ENCODE assay signal across 14 cellular contexts in genomic region chr19:3478409-3479176, GRCh38. TPM values are rescaled to one million over a fixed set of nuclear protein-coding genes. Genes with fewer than 3 reads are reported as not detected.
DNase-seq lines count a peak whose midpoint lies in the region; ATAC-seq lines count a peak whose summit lies in the region.
"Had no signal": no experiment of that assay in that cellular context is flagged by ENCODE, and none has a peak within 500 bp of the region (broad histone marks: within the 10 kb centered on the region; RNA-seq: fewer than 3 reads in every experiment).

No MANE protein-coding gene starts in this region.

- no peak overlapping the region for H3K27ac ChIP-seq in CD4-positive, alpha-beta memory T cell (ENCODE audit: low read depth, low read length)
- no peak overlapping the region for H3K27ac ChIP-seq in HUES64 (ENCODE audit: low read depth, low read length)
- no peak overlapping the region for H3K27ac ChIP-seq in naive thymus-derived CD4-positive, alpha-beta T cell (ENCODE audit: low read depth, low read length)

- CTCF ChIA-PET in CD4-positive, alpha-beta memory T cell (lab: Charles Lee; ENCODE audit: partially characterized antibody) = interaction anchor here (0.8 to 2.1 kb wide), 2 partner anchors 152 to 173 kb away, joined by 3 to 7 read pairs; no protein-coding TSS in a partner anchor
- CTCF ChIA-PET in activated CD8-positive, alpha-beta T cell treated with anti-CD3 and anti-CD28 coated beads, Interleukin-2, amount 10 ng/mL, durations not matched to agents 7 days and 5 days (lab: Charles Lee) = interaction anchor here (0.9 to 1.4 kb wide), 3 partner anchors 9 to 174 kb away, joined by 3 to 12 read pairs (median 3); no protein-coding TSS in a partner anchor
- CTCF ChIA-PET in naive thymus-derived CD4-positive, alpha-beta T cell (lab: Charles Lee) = interaction anchor here (0.6 to 1.2 kb wide), 5 partner anchors 9 to 1928 kb away, joined by 3 to 4 read pairs (median 3); no protein-coding TSS in a partner anchor

- no peaks in the 10 kb centered on the region for H3K36me3 Mint-ChIP-seq in CD4-positive, alpha-beta memory T cell
- H3K36me3 Mint-ChIP-seq in activated CD8-positive, alpha-beta T cell treated with anti-CD3 and anti-CD28 coated beads, Interleukin-2, amount 10 ng/mL, durations not matched to agents 7 days and 5 days (ENCODE audit: low read depth) = no peaks in the 10 kb centered on the region
- H3K36me3 Mint-ChIP-seq in naive thymus-derived CD4-positive, alpha-beta T cell = no peaks in the 10 kb centered on the region

- no peaks in the 10 kb centered on the region for H3K27me3 Mint-ChIP-seq in CD4-positive, alpha-beta memory T cell
- H3K27me3 Mint-ChIP-seq in activated CD8-positive, alpha-beta T cell treated with anti-CD3 and anti-CD28 coated beads, Interleukin-2, amount 10 ng/mL, durations not matched to agents 7 days and 5 days (ENCODE audit: low read depth) = no peaks in the 10 kb centered on the region
- H3K27me3 Mint-ChIP-seq in naive thymus-derived CD4-positive, alpha-beta T cell = peaks cover 0 to 6% (median 0%) of the 10 kb centered on the region in 5 donors

- H3K27me3 ChIP-seq in CD4-positive, alpha-beta memory T cell (ENCODE audit: insufficient read depth, low read length) = no peaks in the 10 kb centered on the region
- H3K27me3 ChIP-seq in HUES64 (ENCODE audit: insufficient read depth, low read length) = peaks cover 5% of the 10 kb centered on the region; the same call in 1 of the 2 replicates
- no peaks in the 10 kb centered on the region for H3K27me3 ChIP-seq in naive thymus-derived CD4-positive, alpha-beta T cell (ENCODE audit: control insufficient read depth in 2 of 2, insufficient read depth in 2 of 2, low read length in 2 of 2)

- ATAC-seq in activated CD8-positive, alpha-beta T cell treated with anti-CD3 and anti-CD28 coated beads, Interleukin-2, amount 10 ng/mL, durations not matched to agents 7 days and 5 days = peak; percentile 40
- ATAC-seq in naive thymus-derived CD4-positive, alpha-beta T cell = peak; percentile 7
- ATAC-seq in HG02642 (IDR thresholded peaks at IDR 0.05; ENCODE audit: poor library complexity, unreplicated experiment) (no peak), HG03432 (IDR thresholded peaks at IDR 0.05; ENCODE audit: unreplicated experiment) (no peak)

- POLR2A ChIA-PET in CD4-positive, alpha-beta memory T cell (lab: Charles Lee; ENCODE audit: partially characterized antibody) = interaction anchor here (1.1 to 1.4 kb wide), 2 partner anchors 22 to 450 kb away, joined by 4 to 6 read pairs; partner anchors contain the start of gene DOHH
- POLR2A ChIA-PET in activated CD8-positive, alpha-beta T cell treated with anti-CD3 and anti-CD28 coated beads, Interleukin-2, amount 10 ng/mL, durations not matched to agents 7 days and 5 days (lab: Charles Lee) = interaction anchor here (0.7 to 1.2 kb wide), 4 partner anchors 16 to 411 kb away, joined by 4 to 5 read pairs (median 5); partner anchors contain the start of genes DOHH and FZR1
- POLR2A ChIA-PET in naive thymus-derived CD4-positive, alpha-beta T cell (lab: Charles Lee) = interaction anchor here (0.6 to 1.1 kb wide), 3 partner anchors 22 to 37 kb away, joined by 3 to 5 read pairs (median 4); partner anchors contain the start of gene DOHH

- 51% methylated on average over 26 of the region's 27 CpGs for WGBS in HUES64

- peak overlapping the region in 6 of 8 donors; percentile 27 to 75 (median 64) for H3K4me3 Mint-ChIP-seq in CD4-positive, alpha-beta memory T cell
- peak overlapping the region; percentile 68 for H3K4me3 Mint-ChIP-seq in activated CD8-positive, alpha-beta T cell treated with anti-CD3 and anti-CD28 coated beads, Interleukin-2, amount 10 ng/mL, durations not matched to agents 7 days and 5 days
- H3K4me3 Mint-ChIP-seq in naive thymus-derived CD4-positive, alpha-beta T cell = peak overlapping the region in 9 of 10 donors; percentile 27 to 82 (median 70)

- no peak overlapping the region for H3K9ac ChIP-seq in HUES64 (ENCODE audit: low read depth, low read length)

- peak in 1 of 5 donors; percentile 11 for DNase-seq in CD4-positive, alpha-beta memory T cell
- DNase-seq in activated CD8-positive, alpha-beta T cell treated with anti-CD3 and anti-CD28 coated beads, Interleukin-2, amount 10 ng/mL, durations not matched to agents 7 days and 5 days = peak; percentile 65
- DNase-seq in naive thymus-derived CD4-positive, alpha-beta T cell = peak in 2 of 9 donors; percentile 2 to 17
- DNase-seq in NCI-H2196 treated with DMSO at 0.1 percent for 48 hours (lab: John Stamatoyannopoulos, UW; ENCODE audit: unreplicated experiment) = no peak
- DNase-seq in kidney tubule cell (ENCODE audit: low spot score) = no peak
- DNase-seq: NCI-H187 treated with DMSO at 0.1 percent for 48 hours had no signal

- H3K9me3 Mint-ChIP-seq in CD4-positive, alpha-beta memory T cell = peaks cover 0 to 1% (median 0%) of the 10 kb centered on the region in 8 donors
- H3K9me3 Mint-ChIP-seq in activated CD8-positive, alpha-beta T cell treated with anti-CD3 and anti-CD28 coated beads, Interleukin-2, amount 10 ng/mL, durations not matched to agents 7 days and 5 days (ENCODE audit: insufficient read depth) = no peaks in the 10 kb centered on the region
- H3K9me3 Mint-ChIP-seq in naive thymus-derived CD4-positive, alpha-beta T cell = no peaks in the 10 kb centered on the region

- no peaks in the 10 kb centered on the region for H3K9me3 ChIP-seq in CD4-positive, alpha-beta memory T cell (ENCODE audit: control insufficient read depth in 1 of 2, low read length in 2 of 2)
- no peaks in the 10 kb centered on the region for H3K9me3 ChIP-seq in HUES64 (ENCODE audit: insufficient read depth, low read depth, low read length)
- no peaks in the 10 kb centered on the region for H3K9me3 ChIP-seq in naive thymus-derived CD4-positive, alpha-beta T cell (ENCODE audit: control insufficient read depth in 2 of 3, low read length in 3 of 3)

- H3K4me1 Mint-ChIP-seq in CD4-positive, alpha-beta memory T cell = peaks cover 4 to 17% (median 11%) of the 10 kb centered on the region in 4 donors
- peaks cover 16% of the 10 kb centered on the region for H3K4me1 Mint-ChIP-seq in activated CD8-positive, alpha-beta T cell treated with anti-CD3 and anti-CD28 coated beads, Interleukin-2, amount 10 ng/mL, durations not matched to agents 7 days and 5 days (ENCODE audit: low read depth)
- H3K4me1 Mint-ChIP-seq in naive thymus-derived CD4-positive, alpha-beta T cell = peaks cover 10 to 18% (median 15%) of the 10 kb centered on the region in 7 donors

- H3K27ac Mint-ChIP-seq in CD4-positive, alpha-beta memory T cell = peak overlapping the region in 3 of 7 donors; percentile 57 to 68 (median 63)
- peak overlapping the region; percentile 87 for H3K27ac Mint-ChIP-seq in activated CD8-positive, alpha-beta T cell treated with anti-CD3 and anti-CD28 coated beads, Interleukin-2, amount 10 ng/mL, durations not matched to agents 7 days and 5 days
- H3K27ac Mint-ChIP-seq in naive thymus-derived CD4-positive, alpha-beta T cell = peak overlapping the region in 6 of 9 donors; percentile 1 to 64 (median 58)

- H3K4me3 ChIP-seq in CD4-positive, alpha-beta memory T cell (ENCODE audit: low read length in 2 of 2) = no peak overlapping the region
- peak overlapping the region; percentile 37 for H3K4me3 ChIP-seq in HUES64 (ENCODE audit: low read length)
- no peak overlapping the region for H3K4me3 ChIP-seq in naive thymus-derived CD4-positive, alpha-beta T cell (ENCODE audit: low read length)
- H3K4me3 ChIP-seq: GM12878 had no signal

- intact Hi-C loops in CD4-positive, alpha-beta memory T cell (cut with micrococcal nuclease) = no loop called here
- intact Hi-C loops in naive thymus-derived CD4-positive, alpha-beta T cell (cut with micrococcal nuclease) = loop anchor here in 1 of 2 donors (1.0 kb wide), 1 partner anchor 203 kb away; no protein-coding TSS in a partner anchor

- peaks cover 15% of the 10 kb centered on the region for H3K4me1 ChIP-seq in CD4-positive, alpha-beta memory T cell (ENCODE audit: insufficient read depth, low read length)
- no peaks in the 10 kb centered on the region for H3K4me1 ChIP-seq in HUES64 (ENCODE audit: insufficient read depth, low read length)
- H3K4me1 ChIP-seq in naive thymus-derived CD4-positive, alpha-beta T cell (ENCODE audit: control insufficient read depth in 2 of 2, insufficient read depth in 2 of 2, low read length in 2 of 2) = peaks cover 0 to 6% of the 10 kb centered on the region in 2 donors

- H3K36me3 ChIP-seq in CD4-positive, alpha-beta memory T cell (ENCODE audit: insufficient read depth, low read length) = no peaks in the 10 kb centered on the region
- no peaks in the 10 kb centered on the region for H3K36me3 ChIP-seq in HUES64 (ENCODE audit: insufficient read depth, low read length)
- H3K36me3 ChIP-seq in naive thymus-derived CD4-positive, alpha-beta T cell (ENCODE audit: control insufficient read depth in 2 of 3, insufficient read depth in 3 of 3, low read length in 3 of 3) = no peaks in the 10 kb centered on the region

RNA-seq across cellular contexts. Expression of gene SMIM24, which starts 1.7 kb away (rescaled TPM):
- total RNA-seq in CD4-positive, alpha-beta memory T cell = not detected
- polyA plus RNA-seq in CD4-positive, alpha-beta memory T cell = not detected
- polyA plus RNA-seq in HUES64 (2013, experiment 1 of 2) = 1.1 TPM
- polyA plus RNA-seq in HUES64 (2013, experiment 2 of 2) = 4.8 TPM
- 1 to 10 TPM; 2.5 to 3.5 TPM for total RNA-seq in activated CD8-positive, alpha-beta T cell treated with anti-CD3 and anti-CD28 coated beads, Interleukin-2, amount 10 ng/mL, durations not matched to agents 7 days and 5 days
- total RNA-seq in naive thymus-derived CD4-positive, alpha-beta T cell = 1 to 10 TPM in 1 of 5 experiments, under 1 TPM in 1, not detected in 3; 0.82 to 1.8 TPM
- not detected for polyA plus RNA-seq in naive thymus-derived CD4-positive, alpha-beta T cell
- total RNA-seq: HT1080; mononuclear cell; T-helper 1 cell treated with Interleukin-12 subunit alpha and Interleukin-12 subunit beta and Interleukin-4 antibody, amounts not matched to agents 30 ng/mL and 1 ng/mL, for 36 hours had no signal

RNA-seq across cellular contexts. Expression of gene SMIM44, which starts 4.6 kb away (rescaled TPM):
- not detected for total RNA-seq in CD4-positive, alpha-beta memory T cell
- not detected for polyA plus RNA-seq in CD4-positive, alpha-beta memory T cell
- not detected for polyA plus RNA-seq in HUES64 (2013, experiment 1 of 2)
- not detected for polyA plus RNA-seq in HUES64 (2013, experiment 2 of 2)
- total RNA-seq in activated CD8-positive, alpha-beta T cell treated with anti-CD3 and anti-CD28 coated beads, Interleukin-2, amount 10 ng/mL, durations not matched to agents 7 days and 5 days = not detected
- total RNA-seq in naive thymus-derived CD4-positive, alpha-beta T cell = not detected
- not detected for polyA plus RNA-seq in naive thymus-derived CD4-positive, alpha-beta T cell
- total RNA-seq: GM12878; HT1080; mononuclear cell; renal cortical epithelial cell; T-helper 1 cell treated with Interleukin-12 subunit alpha and Interleukin-12 subunit beta and Interleukin-4 antibody, amounts not matched to agents 30 ng/mL and 1 ng/mL, for 36 hours had no signal
- polyA plus RNA-seq: GM12878 had no signal

RNA-seq across cellular contexts. Expression of gene DOHH, which starts 21.9 kb away (rescaled TPM):
- 1 to 10 TPM; 8.3 TPM for total RNA-seq in CD4-positive, alpha-beta memory T cell
- polyA plus RNA-seq in CD4-positive, alpha-beta memory T cell = 10 to 100 TPM in 1 of 2 donors, 1 to 10 TPM in 1; 3.1 to 13.0 TPM
- 14.1 TPM for polyA plus RNA-seq in HUES64 (2013, experiment 1 of 2)
- 11.2 TPM for polyA plus RNA-seq in HUES64 (2013, experiment 2 of 2)
- total RNA-seq in activated CD8-positive, alpha-beta T cell treated with anti-CD3 and anti-CD28 coated beads, Interleukin-2, amount 10 ng/mL, durations not matched to agents 7 days and 5 days = 10 to 100 TPM; 14.6 to 16.1 TPM
- total RNA-seq in naive thymus-derived CD4-positive, alpha-beta T cell = 10 to 100 TPM in 1 of 5 experiments, 1 to 10 TPM in 4; 4.4 to 16.4 (median 8.0) TPM
- 10 to 100 TPM in 1 of 2 donors, 1 to 10 TPM in 1; 4.6 to 15.0 TPM for polyA plus RNA-seq in naive thymus-derived CD4-positive, alpha-beta T cell

RNA-seq across cellular contexts. Expression of gene FZR1, which starts 27.5 kb away (rescaled TPM):
- 10 to 100 TPM; 73.3 to 73.7 TPM for total RNA-seq in CD4-positive, alpha-beta memory T cell
- 10 to 100 TPM in 1 of 2 donors, 1 to 10 TPM in 1; 7.1 to 16.0 TPM for polyA plus RNA-seq in CD4-positive, alpha-beta memory T cell
- polyA plus RNA-seq in HUES64 (2013, experiment 1 of 2) = 20.4 TPM
- 20.1 TPM for polyA plus RNA-seq in HUES64 (2013, experiment 2 of 2)
- 10 to 100 TPM; 72.7 to 81.6 TPM for total RNA-seq in activated CD8-positive, alpha-beta T cell treated with anti-CD3 and anti-CD28 coated beads, Interleukin-2, amount 10 ng/mL, durations not matched to agents 7 days and 5 days
- total RNA-seq in naive thymus-derived CD4-positive, alpha-beta T cell = 10 to 100 TPM; 60.7 to 90.7 (median 71.3) TPM
- 10 to 100 TPM in 1 of 2 donors, 1 to 10 TPM in 1; 7.8 to 15.1 TPM for polyA plus RNA-seq in naive thymus-derived CD4-positive, alpha-beta T cell

Comparison
In these comparisons a context has a peak if more than half of its experiments do, and no peak if none do; other contexts are left out.
1. ATAC-seq: peak in activated CD8-positive, alpha-beta T cell treated with anti-CD3 and anti-CD28 coated beads, Interleukin-2, amount 10 ng/mL, durations not matched to agents 7 days and 5 days (single experiment) and naive thymus-derived CD4-positive, alpha-beta T cell (single experiment); none in HG02642 (single experiment) and HG03432 (single experiment).
2. Peak in every context shown above with its lines, with median percentiles within 50 percentile points of each other: H3K4me3 Mint-ChIP-seq.